In genomic region chr3:48137425-48137999, GRCh38 we compare ENCODE assay signal across 2 cellular contexts.
TF ChIP-seq lines count a peak whose summit lies in the region.

No MANE protein-coding gene starts in this region.

TF ChIP-seq in K562, 482 proteins besides CTCF, POLR2A, EP300 and RAD21:
- TF ChIP-seq RBM15 (IDR thresholded peaks at IDR 0.05; ENCODE audit: insufficient read depth, low read length) (no peak), ZNF398 (CRISPR knock-in tag; IDR thresholded peaks at IDR 0.05) (no peak)

TF ChIP-seq in H1, 55 proteins besides CTCF, POLR2A, EP300 and RAD21:
- TF ChIP-seq KDM5A (IDR thresholded peaks at IDR 0.05; ENCODE audit: low read length) (no peak), SIX5 (IDR thresholded peaks at IDR 0.05; ENCODE audit: low read depth, low read length) (no peak), CHD1 (IDR thresholded peaks at IDR 0.05; ENCODE audit: low read depth, low read length) (no peak), SP1 (IDR thresholded peaks at IDR 0.05; ENCODE audit: low read depth, low read length) (no peak), USF2 (IDR thresholded peaks at IDR 0.05; ENCODE audit: low read length) (no peak), PHF8 (conservative IDR thresholded peaks at IDR 0.05; ENCODE audit: low read depth, low read length) (no peak), POU5F1 (IDR thresholded peaks at IDR 0.05; ENCODE audit: low read depth, low read length) (no peak), ATF3 (IDR thresholded peaks at IDR 0.05; ENCODE audit: insufficient read depth, low read depth, low read length) (no peak), BRCA1 (IDR thresholded peaks at IDR 0.05; ENCODE audit: low read depth, low read length) (no peak), GTF2F1 (IDR thresholded peaks at IDR 0.05; ENCODE audit: borderline replicate concordance, low read depth, low read length) (no peak), TAF1 (IDR thresholded peaks at IDR 0.05; ENCODE audit: low read depth, low read length) (no peak), YY1 (IDR thresholded peaks at IDR 0.05; ENCODE audit: low read depth, low read length) (no peak)
